10 cellular contexts compared by ENCODE assay signal in the genomic region with DNA sequence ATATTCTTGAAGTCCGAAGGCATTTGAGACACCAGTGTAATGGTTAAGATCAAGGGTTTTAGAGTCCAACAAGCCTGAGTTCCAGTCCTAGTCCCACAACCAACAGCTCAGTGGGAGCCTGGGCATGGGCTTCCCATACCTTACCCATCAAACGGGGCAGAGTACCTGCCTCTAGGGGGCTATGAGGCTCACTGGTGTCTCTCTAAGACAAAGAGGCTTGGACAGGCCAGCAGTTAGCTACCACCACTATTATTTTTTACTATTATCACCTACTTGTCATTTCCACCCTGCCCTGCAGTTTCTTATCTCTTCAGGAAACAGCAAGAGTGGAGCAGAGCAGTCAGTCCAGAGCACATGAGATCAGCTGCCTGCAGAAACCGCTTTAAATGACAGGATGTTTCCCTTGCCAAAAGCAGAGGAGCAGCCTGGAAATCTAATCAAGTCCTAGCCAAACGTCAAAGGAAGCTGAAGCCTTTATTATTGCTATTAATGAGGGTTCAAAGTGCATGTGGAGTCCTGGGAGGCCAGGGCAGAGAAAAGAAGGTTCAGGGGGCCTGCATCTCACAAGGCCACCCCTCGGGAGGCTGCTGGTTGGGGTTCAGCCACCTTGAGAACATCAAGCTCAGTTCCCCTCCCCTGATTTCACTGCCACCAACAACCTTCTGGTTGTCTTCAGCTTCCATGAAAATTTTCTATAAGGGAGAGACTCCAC.
DNase-seq lines count a peak whose midpoint lies in the region; ATAC-seq and TF ChIP-seq lines count a peak whose summit lies in the region.
"Had no signal": no experiment of that assay in that cellular context is flagged by ENCODE, and none has a peak within 500 bp of the region (broad histone marks: within the 10 kb centered on the region; RNA-seq: fewer than 3 reads in every experiment).

No MANE protein-coding gene starts in this region.

- POLR2A ChIA-PET in HCT116 (lab: Charles Lee): interaction anchor here (0.7 to 1.8 kb wide), 2 partner anchors 12 to 17 kb away, joined by 3 to 5 read pairs; no protein-coding TSS in a partner anchor

- H3K9me2 ChIP-seq in HCT116 (ENCODE audit: insufficient read depth): no peaks in the 10 kb centered on the region

- H2AFZ ChIP-seq in HCT116 (ENCODE audit: low read depth, low read length, poor library complexity, severe bottlenecking): no peak overlapping the region

- BruUV-seq in HCT116 (replicated peaks; lab: Mats Ljungman, UMichigan): no TSS peak

- H3K9me3 Mint-ChIP-seq in natural killer cell: no peaks in the 10 kb centered on the region
- H3K9me3 Mint-ChIP-seq: activated naive CD8-positive, alpha-beta T cell treated with anti-CD3 and anti-CD28 coated beads for 36 hours had no signal

- no peaks in the 10 kb centered on the region for H3K36me3 Mint-ChIP-seq in natural killer cell
- H3K36me3 Mint-ChIP-seq: activated naive CD8-positive, alpha-beta T cell treated with anti-CD3 and anti-CD28 coated beads for 36 hours had no signal

- TF ChIP-seq POLR2A in HCT116 (IDR thresholded peaks at IDR 0.05; ENCODE audit: borderline replicate concordance, extremely low read depth, insufficient read depth, insufficient read length): no peak
- no peak for TF ChIP-seq POLR2A in gastrocnemius medialis (IDR thresholded peaks at IDR 0.05)

- intact Hi-C loops in HCT116 (cut with micrococcal nuclease): no loop called here
- intact Hi-C loops in left ventricle myocardium superior (cut with micrococcal nuclease): no loop called here
- intact Hi-C loops in gastrocnemius medialis (cut with DNase I; ENCODE audit: low total_unique reads): no loop called here
- intact Hi-C loops in natural killer cell (cut with micrococcal nuclease): no loop called here

- H3K4me3 ChIP-seq in HCT116 (replicated peaks in 1 of 2; ENCODE audit: low read depth in 1 of 2, low read length in 2 of 2) (0 out of 4 replicates have a peak overlapping the region, but pooled peaks of 1 of the 2 experiments have one; percentile 5), gastrocnemius medialis (no peak overlapping the region)

- no peak overlapping the region for H3K4me3 Mint-ChIP-seq in natural killer cell
- H3K4me3 Mint-ChIP-seq: activated naive CD8-positive, alpha-beta T cell treated with anti-CD3 and anti-CD28 coated beads for 36 hours had no signal

- no peaks in the 10 kb centered on the region for H3K4me1 Mint-ChIP-seq in natural killer cell
- H3K4me1 Mint-ChIP-seq: activated naive CD8-positive, alpha-beta T cell treated with anti-CD3 and anti-CD28 coated beads for 36 hours had no signal

- ATAC-seq in HCT116 (peak; percentile 72), left ventricle myocardium superior (peak; percentile 80), gastrocnemius medialis (peak; percentile 65 to 68), natural killer cell (no peak), GM19324 (IDR thresholded peaks at IDR 0.05; ENCODE audit: low FRiP score, unreplicated experiment) (no peak)
- no peak for ATAC-seq in stimulated activated naive CD8-positive, alpha-beta T cell treated with anti-CD3 and anti-CD28 coated beads, Interleukin-15, Interleukin-2, amounts not matched to agents 100 U/mL and 50 U/mL, for 24 hours

- no peaks in the 10 kb centered on the region for H3K9me3 ChIP-seq in HCT116 (ENCODE audit: control insufficient read depth in 1 of 2, insufficient read depth in 1 of 2, low read depth in 1 of 2, low read length in 2 of 2)
- H3K9me3 ChIP-seq in gastrocnemius medialis: no peaks in the 10 kb centered on the region

- peak in 2 of 3 experiments; percentile 33 to 37; a peak in 4 of 6 replicates for TF ChIP-seq CTCF in HCT116 (IDR thresholded peaks at IDR 0.05 in 2 of 3, conservative IDR thresholded peaks at IDR 0.05 in 1 of 3; ENCODE audit: borderline replicate concordance in 1 of 3, insufficient read depth in 1 of 3, low read depth in 2 of 3, low read length in 2 of 3)
- TF ChIP-seq CTCF in VCaP (conservative IDR thresholded peaks at IDR 0.05): peak; percentile 37
- no peak for TF ChIP-seq CTCF in gastrocnemius medialis (IDR thresholded peaks at IDR 0.05 in 4 of 5, conservative IDR thresholded peaks at IDR 0.05 in 1 of 5)
- no peak for TF ChIP-seq CTCF in natural killer cell (IDR thresholded peaks at IDR 0.05)

- no peaks in the 10 kb centered on the region for H4K20me1 ChIP-seq in HCT116 (ENCODE audit: insufficient read depth)

- H3K27me3 ChIP-seq in HCT116 (ENCODE audit: insufficient read depth, low read length): no peaks in the 10 kb centered on the region
- H3K27me3 ChIP-seq in gastrocnemius medialis: no peaks in the 10 kb centered on the region

- H3K27ac ChIP-seq in HCT116 (ENCODE audit: low read depth, low read length) (peak overlapping the region; percentile 52), VCaP (peak overlapping the region; percentile 34), gastrocnemius medialis (peak overlapping the region in 2 of 4 donors; percentile 45 to 66)

- H3K4me2 ChIP-seq in HCT116 (ENCODE audit: low read length): peak overlapping the region; percentile 63

- in situ Hi-C loops in gastrocnemius medialis (cut with MboI; ENCODE audit: low sequenced_read_pairs in 4 of 4): no loop called here

- H3K4me1 ChIP-seq in HCT116 (ENCODE audit: control insufficient read depth in 1 of 2, insufficient read depth in 2 of 2, low read length in 2 of 2) (peaks cover 25 to 69% of the 10 kb centered on the region in 2 experiments), gastrocnemius medialis (peaks cover 25 to 43% of the 10 kb centered on the region in 2 donors)

- no peak overlapping the region for H3K27ac Mint-ChIP-seq in natural killer cell
- H3K27ac Mint-ChIP-seq: activated naive CD8-positive, alpha-beta T cell treated with anti-CD3 and anti-CD28 coated beads for 36 hours had no signal

- RAD21 ChIA-PET in HCT116 (lab: Charles Lee; ENCODE audit: low non-redundant PET in 1 of 2, low total read pairs in 2 of 2, uncharacterized antibody in 2 of 2, unreplicated experiment in 2 of 2): no interaction called here

- no peak for TF ChIP-seq RAD21 in HCT116 (IDR thresholded peaks at IDR 0.05; ENCODE audit: low read depth)

- peaks cover 89% of the 10 kb centered on the region for H3K79me2 ChIP-seq in HCT116 (ENCODE audit: insufficient read depth, low read length)

- H3K9ac ChIP-seq in HCT116 (ENCODE audit: low read length): peak overlapping the region; percentile 27; the same call in 1 of the 2 replicates

- no peaks in the 10 kb centered on the region for H3K36me3 ChIP-seq in HCT116 (ENCODE audit: control insufficient read depth in 1 of 2, insufficient read depth in 2 of 2, low read length in 2 of 2)
- no peaks in the 10 kb centered on the region for H3K36me3 ChIP-seq in gastrocnemius medialis

- H3K27me3 Mint-ChIP-seq in natural killer cell (ENCODE audit: low read depth in 2 of 2): peaks cover 0 to 8% of the 10 kb centered on the region in 2 donors
- H3K27me3 Mint-ChIP-seq: activated naive CD8-positive, alpha-beta T cell treated with anti-CD3 and anti-CD28 coated beads for 36 hours had no signal

- CTCF ChIA-PET in HCT116 (lab: Charles Lee): interaction anchor here (0.9 to 1.7 kb wide), 3 partner anchors 9 to 174 kb away, joined by 3 to 5 read pairs (median 4); no protein-coding TSS in a partner anchor

- no peak for DNase-seq in HCT116 (ENCODE audit: low read depth, low spot score)
- DNase-seq in left ventricle myocardium superior: no peak
- DNase-seq in gastrocnemius medialis: no peak
- no peak for DNase-seq in stimulated activated naive CD8-positive, alpha-beta T cell treated with anti-CD3 and anti-CD28 coated beads, Interleukin-15, Interleukin-2, amounts not matched to agents 100 U/mL and 50 U/mL, for 24 hours
- DNase-seq in natural killer cell: no peak
- DNase-seq in DMS79 treated with DMSO at 0.1 percent for 48 hours (lab: John Stamatoyannopoulos, UW): no peak
- DNase-seq: activated naive CD8-positive, alpha-beta T cell treated with anti-CD3 and anti-CD28 coated beads for 36 hours; SW 1271 had no signal

TF ChIP-seq in HCT116, 20 proteins besides CTCF, POLR2A, EP300 and RAD21:
- TF ChIP-seq TCF7L2 (IDR thresholded peaks at IDR 0.05; ENCODE audit: borderline replicate concordance, extremely low read depth, insufficient read depth, insufficient read length) (no peak), EGR1 (IDR thresholded peaks at IDR 0.05; ENCODE audit: low read depth) (no peak), SRF (IDR thresholded peaks at IDR 0.05; ENCODE audit: low read depth) (no peak), POLR2AphosphoS5 (IDR thresholded peaks at IDR 0.05; ENCODE audit: low read depth, low read length) (no peak), ZBTB33 (IDR thresholded peaks at IDR 0.05; ENCODE audit: extremely low read depth, insufficient replicate concordance, low read length) (no peak), ZNF274 (IDR thresholded peaks at IDR 0.05; ENCODE audit: low read depth, low read length) (no peak), CBX3 (IDR thresholded peaks at IDR 0.05; ENCODE audit: low read depth) (no peak), SP1 (IDR thresholded peaks at IDR 0.05; ENCODE audit: low read depth) (no peak), ZFX (IDR thresholded peaks at IDR 0.05) (no peak), CEBPB (IDR thresholded peaks at IDR 0.05; ENCODE audit: low read depth) (no peak), JUND (IDR thresholded peaks at IDR 0.05) (no peak), EZH2 (IDR thresholded peaks at IDR 0.05) (no peak), ATF3 (IDR thresholded peaks at IDR 0.05) (no peak), FOSL1 (IDR thresholded peaks at IDR 0.05; ENCODE audit: low read depth) (no peak)
- TF ChIP-seq, protein P1, sequence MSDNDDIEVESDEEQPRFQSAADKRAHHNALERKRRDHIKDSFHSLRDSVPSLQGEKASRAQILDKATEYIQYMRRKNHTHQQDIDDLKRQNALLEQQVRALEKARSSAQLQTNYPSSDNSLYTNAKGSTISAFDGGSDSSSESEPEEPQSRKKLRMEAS (IDR thresholded peaks at IDR 0.05): no peak

Comparison
In these comparisons a context has a peak if more than half of its experiments do, and no peak if none do; other contexts are left out.
1. ATAC-seq: peak in HCT116 (single experiment), left ventricle myocardium superior (single experiment) and gastrocnemius medialis (2 of 2); none in stimulated activated naive CD8-positive, alpha-beta T cell treated with anti-CD3 and anti-CD28 coated beads, Interleukin-15, Interleukin-2, amounts not matched to agents 100 U/mL and 50 U/mL, for 24 hours (single experiment), natural killer cell (0 of 3) and GM19324 (single experiment).
2. CTCF ChIP-seq: peak in HCT116 (2 of 3) and VCaP (single experiment); none in gastrocnemius medialis (0 of 5) and natural killer cell (single experiment).